1 cellular context compared by ENCODE assay signal in genomic region chr5:119031047-119031886, GRCh38.
TF ChIP-seq lines count a peak whose summit lies in the region.

No MANE protein-coding gene starts in this region.

TF ChIP-seq in GM12878, 131 proteins besides CTCF, POLR2A, EP300 and RAD21 (continued from another document):
- TF ChIP-seq MLLT1 (IDR thresholded peaks at IDR 0.05) = no peak
- TF ChIP-seq RAD51 (IDR thresholded peaks at IDR 0.05) = 0 out of 2 replicates have a peak, but pooled peaks have one; percentile 10
